ENCODE assay signal across 8 cellular contexts in genomic region chr19:1862424-1863307, GRCh38. TPM values are rescaled to one million over a fixed set of nuclear protein-coding genes. Genes with fewer than 3 reads are reported as not detected.
DNase-seq lines count a peak whose midpoint lies in the region; TF ChIP-seq lines count a peak whose summit lies in the region.

No MANE protein-coding gene starts in this region.

- peaks cover 2% of the 10 kb centered on the region for H3K36me3 Mint-ChIP-seq in activated naive CD4-positive, alpha-beta T cell treated with anti-CD3 and anti-CD28 coated beads, Interleukin-2, amount 10 ng/mL, durations not matched to agents 7 days and 5 days

- H3K4me3 ChIP-seq in H7 (ENCODE audit: insufficient read depth, low read depth, low read length) (peak overlapping the region; percentile 72), OCI-LY3 (ENCODE audit: low read length) (peak overlapping the region; percentile 95), iPS-15b (ENCODE audit: low read depth, low read length) (peak overlapping the region; percentile 81)

- peak overlapping the region; percentile 92 for H3K4me3 Mint-ChIP-seq in activated naive CD4-positive, alpha-beta T cell treated with anti-CD3 and anti-CD28 coated beads, Interleukin-2, amount 10 ng/mL, durations not matched to agents 7 days and 5 days

- H3K27me3 ChIP-seq in H7 (ENCODE audit: control insufficient read depth, insufficient read depth, low read length) (peaks cover 6% of the 10 kb centered on the region; the same call in 1 of the 2 replicates), OCI-LY3 (ENCODE audit: low read depth, low read length) (no peaks in the 10 kb centered on the region), iPS-15b (ENCODE audit: control insufficient read depth, insufficient read depth, low read length) (peaks cover 13% of the 10 kb centered on the region)

- H3K9ac ChIP-seq in OCI-LY3 (ENCODE audit: low read length) (peak overlapping the region; percentile 95), iPS-15b (ENCODE audit: low read depth, low read length) (peak overlapping the region; percentile 73)

- CTCF ChIA-PET in activated naive CD4-positive, alpha-beta T cell treated with anti-CD3 and anti-CD28 coated beads, Interleukin-2, amount 10 ng/mL, durations not matched to agents 7 days and 5 days (lab: Charles Lee), result no interaction called here

- no peaks in the 10 kb centered on the region for H3K27me3 Mint-ChIP-seq in activated naive CD4-positive, alpha-beta T cell treated with anti-CD3 and anti-CD28 coated beads, Interleukin-2, amount 10 ng/mL, durations not matched to agents 7 days and 5 days

- H3K27ac Mint-ChIP-seq in activated naive CD4-positive, alpha-beta T cell treated with anti-CD3 and anti-CD28 coated beads, Interleukin-2, amount 10 ng/mL, durations not matched to agents 7 days and 5 days, result peak overlapping the region; percentile 94

- no peak overlapping the region for H2AFZ ChIP-seq in OCI-LY3 (ENCODE audit: low read depth, low read length)

- peak overlapping the region; percentile 79 for H3K27ac ChIP-seq in OCI-LY3 (ENCODE audit: low read length)

- peaks cover 66% of the 10 kb centered on the region for H3K79me2 ChIP-seq in OCI-LY3 (ENCODE audit: low read length)

- H3K9me3 Mint-ChIP-seq in activated naive CD4-positive, alpha-beta T cell treated with anti-CD3 and anti-CD28 coated beads, Interleukin-2, amount 10 ng/mL, durations not matched to agents 7 days and 5 days, result no peaks in the 10 kb centered on the region

- H3K4me1 Mint-ChIP-seq in activated naive CD4-positive, alpha-beta T cell treated with anti-CD3 and anti-CD28 coated beads, Interleukin-2, amount 10 ng/mL, durations not matched to agents 7 days and 5 days, result peaks cover 47% of the 10 kb centered on the region

- H3K4me2 ChIP-seq in OCI-LY3 (ENCODE audit: low read length), result peak overlapping the region; percentile 99

- H3K36me3 ChIP-seq in H7 (replicated peaks; ENCODE audit: control insufficient read depth, insufficient read depth, low read length) (no peaks in the 10 kb centered on the region), OCI-LY3 (replicated peaks; ENCODE audit: low read depth, low read length) (peaks cover 3% of the 10 kb centered on the region), iPS-15b (ENCODE audit: control insufficient read depth, insufficient read depth, low read length) (no peaks in the 10 kb centered on the region)

- DNase-seq in D341Med (ENCODE audit: low spot score), result peak; percentile 84
- peak; percentile 91 for DNase-seq in H7
- DNase-seq in activated naive CD4-positive, alpha-beta T cell treated with anti-CD3 and anti-CD28 coated beads, Interleukin-2, amount 10 ng/mL, durations not matched to agents 7 days and 5 days, result peak; percentile 68
- peak; percentile 42 to 66 for DNase-seq in stimulated activated CD4-positive, alpha-beta T cell treated with anti-CD3 and anti-CD28 coated beads, Interleukin-1b, Interleukin-23, amount 100 ng/mL, for 4 hours (ENCODE audit: low read depth in 2 of 2)
- DNase-seq in mucosa of gallbladder (ENCODE audit: low spot score), result no peak
- no peak for DNase-seq in pons (ENCODE audit: low spot score)

- TF ChIP-seq CTCF in OCI-LY3 (IDR thresholded peaks at IDR 0.05; ENCODE audit: low read depth, low read length), result no peak

- peaks cover 48% of the 10 kb centered on the region for H4K20me1 ChIP-seq in OCI-LY3 (ENCODE audit: insufficient read depth, low read length)

- H3K9me3 ChIP-seq in OCI-LY3 (ENCODE audit: insufficient read depth, low read length) (no peaks in the 10 kb centered on the region), iPS-15b (ENCODE audit: control insufficient read depth, insufficient read depth, low read length) (no peaks in the 10 kb centered on the region)

- H3K4me1 ChIP-seq in OCI-LY3 (ENCODE audit: low read length), result peaks cover 45% of the 10 kb centered on the region
- peaks cover 9% of the 10 kb centered on the region for H3K4me1 ChIP-seq in iPS-15b (ENCODE audit: control insufficient read depth, insufficient read depth, low read length)

RNA-seq across cellular contexts. Expression of gene KLF16, which starts 0.7 kb away (rescaled TPM):
- 20.5 and 21.2 TPM in 2 replicates for total RNA-seq in H7 (2014; rRNA removed; shearing (Covaris generic))
- 23.2 TPM for total RNA-seq in mucosa of gallbladder

RNA-seq across cellular contexts. Expression of gene REXO1, which starts 14.4 kb away (rescaled TPM):
- total RNA-seq in H7 (2014; rRNA removed; shearing (Covaris generic)), result 19.8 and 21.9 TPM in 2 replicates
- total RNA-seq in mucosa of gallbladder, result 39.2 TPM

RNA-seq across cellular contexts. Expression of gene ABHD17A, which starts 22.6 kb away (rescaled TPM):
- total RNA-seq in H7 (2014; rRNA removed; shearing (Covaris generic)), result 87.0 and 134 TPM in 2 replicates
- 85.2 TPM for total RNA-seq in mucosa of gallbladder

RNA-seq across cellular contexts. Expression of gene ADAT3, which starts 42.5 kb away (rescaled TPM):
- 10.0 and 12.7 TPM in 2 replicates for total RNA-seq in H7 (2014; rRNA removed; shearing (Covaris generic))
- 10.6 TPM for total RNA-seq in mucosa of gallbladder

RNA-seq across cellular contexts. Expression of gene SCAMP4, which starts 42.5 kb away (rescaled TPM):
- 33.4 and 35.7 TPM in 2 replicates for total RNA-seq in H7 (2014; rRNA removed; shearing (Covaris generic))
- total RNA-seq in mucosa of gallbladder, result 89.3 TPM

Comparison
In these comparisons a context has a peak if more than half of its experiments do, and no peak if none do; other contexts are left out.
1. DNase-seq: peak in D341Med (single experiment), H7 (single experiment), activated naive CD4-positive, alpha-beta T cell treated with anti-CD3 and anti-CD28 coated beads, Interleukin-2, amount 10 ng/mL, durations not matched to agents 7 days and 5 days (single experiment) and stimulated activated CD4-positive, alpha-beta T cell treated with anti-CD3 and anti-CD28 coated beads, Interleukin-1b, Interleukin-23, amount 100 ng/mL, for 4 hours (2 of 2); none in mucosa of gallbladder (single experiment) and pons (single experiment).
2. Peak in every context shown above with its lines, with median percentiles within 50 percentile points of each other: H3K4me3 ChIP-seq.